16 cellular contexts compared by ENCODE assay signal in genomic region chr1:56491441-56491840, GRCh38.
DNase-seq lines count a peak whose midpoint lies in the region; ATAC-seq and TF ChIP-seq lines count a peak whose summit lies in the region.
"Had no signal": no experiment of that assay in that cellular context is flagged by ENCODE, and none has a peak within 500 bp of the region (broad histone marks: within the 10 kb centered on the region; RNA-seq: fewer than 3 reads in every experiment).

No MANE protein-coding gene starts in this region.

- H3K36me3 Mint-ChIP-seq in osteocyte (ENCODE audit: unreplicated experiment): peaks cover 47% of the 10 kb centered on the region
- H3K36me3 Mint-ChIP-seq in CD4-positive, alpha-beta memory T cell: no peaks in the 10 kb centered on the region
- H3K36me3 Mint-ChIP-seq: activated naive CD4-positive, alpha-beta T cell treated with anti-CD3 and anti-CD28 coated beads, Interleukin-2, amount 50 U/mL, for 24 hours had no signal

- no peak overlapping the region for H3K27ac ChIP-seq in RWPE1
- no peak overlapping the region for H3K27ac ChIP-seq in CD4-positive, alpha-beta memory T cell (ENCODE audit: low read depth, low read length)
- H3K27ac ChIP-seq: BLaER1 had no signal

- CTCF ChIA-PET in BJ (lab: Yijun Ruan, JAX): interaction anchor here (1.3 kb wide), 2 partner anchors 43 to 1116 kb away, joined by 3 read pairs; no protein-coding TSS in a partner anchor
- CTCF ChIA-PET in RWPE1 (lab: Yijun Ruan, JAX): interaction anchor here (0.7 kb wide), 1 partner anchor 45 kb away, joined by 4 read pairs; no protein-coding TSS in a partner anchor
- CTCF ChIA-PET in CD4-positive, alpha-beta memory T cell (lab: Charles Lee; ENCODE audit: partially characterized antibody): no interaction called here

- no peaks in the 10 kb centered on the region for H3K27me3 ChIP-seq in BJ (ENCODE audit: control insufficient read depth, insufficient read depth, low read length)
- H3K27me3 ChIP-seq in CD4-positive, alpha-beta memory T cell (ENCODE audit: insufficient read depth, low read length): no peaks in the 10 kb centered on the region
- H3K27me3 ChIP-seq: BLaER1 had no signal

- peak; percentile 21 for DNase-seq in BJ (ENCODE audit: low read depth)
- peak; percentile 43 for DNase-seq in RWPE1 (ENCODE audit: low spot score)
- DNase-seq in fibroblast of the aortic adventitia (ENCODE audit: low read depth): peak; percentile 57
- no peak for DNase-seq in osteocyte (ENCODE audit: extremely low spot score, unreplicated experiment)
- DNase-seq in DMS114 treated with DMSO at 0.1 percent for 48 hours (lab: John Stamatoyannopoulos, UW; ENCODE audit: unreplicated experiment): no peak
- no peak for DNase-seq in CD4-positive, alpha-beta memory T cell
- DNase-seq in activated CD4-positive, alpha-beta T cell treated with anti-CD3 and anti-CD28 coated beads for 4 hours: no peak
- DNase-seq: cortex of kidney, GF-D8, NCI-H1694, NCI-H526 treated with DMSO at 0.1 percent for 48 hours, nucleus accumbens, SIG-M5 had no signal

- TF ChIP-seq CTCF in BJ (IDR thresholded peaks at IDR 0.05; ENCODE audit: insufficient read depth, low read depth, low read length) (no peak), RWPE1 (conservative IDR thresholded peaks at IDR 0.05; ENCODE audit: low read depth) (no peak), fibroblast of the aortic adventitia (IDR thresholded peaks at IDR 0.05; ENCODE audit: insufficient read depth, low read length) (no peak), osteocyte (IDR thresholded peaks at IDR 0.05) (no peak)

- peaks cover 30% of the 10 kb centered on the region for H3K4me1 Mint-ChIP-seq in osteocyte (ENCODE audit: unreplicated experiment)
- no peaks in the 10 kb centered on the region for H3K4me1 Mint-ChIP-seq in CD4-positive, alpha-beta memory T cell
- H3K4me1 Mint-ChIP-seq: activated naive CD4-positive, alpha-beta T cell treated with anti-CD3 and anti-CD28 coated beads, Interleukin-2, amount 50 U/mL, for 24 hours had no signal

- H3K4me3 Mint-ChIP-seq in osteocyte (ENCODE audit: unreplicated experiment): no peak overlapping the region
- H3K4me3 Mint-ChIP-seq in CD4-positive, alpha-beta memory T cell: no peak overlapping the region
- H3K4me3 Mint-ChIP-seq: activated naive CD4-positive, alpha-beta T cell treated with anti-CD3 and anti-CD28 coated beads, Interleukin-2, amount 50 U/mL, for 24 hours had no signal

- H3K4me3 ChIP-seq in BJ (ENCODE audit: low read depth, low read length): no peak overlapping the region
- H3K4me3 ChIP-seq in fibroblast of the aortic adventitia (ENCODE audit: low read depth, low read length): no peak overlapping the region
- H3K4me3 ChIP-seq in CD4-positive, alpha-beta memory T cell (ENCODE audit: low read length in 2 of 2): no peak overlapping the region
- H3K4me3 ChIP-seq: BLaER1 had no signal

- H3K36me3 ChIP-seq in BJ (ENCODE audit: control insufficient read depth, insufficient read depth, low read length): peaks cover 5% of the 10 kb centered on the region
- H3K36me3 ChIP-seq in CD4-positive, alpha-beta memory T cell (ENCODE audit: insufficient read depth, low read length): no peaks in the 10 kb centered on the region

- POLR2A ChIA-PET in BJ (lab: Charles Lee): no interaction called here
- POLR2A ChIA-PET in RWPE1 (lab: Yijun Ruan, JAX; ENCODE audit: low non-redundant PET): no interaction called here
- POLR2A ChIA-PET in CD4-positive, alpha-beta memory T cell (lab: Charles Lee; ENCODE audit: partially characterized antibody): no interaction called here

- no peak for ATAC-seq in HG02852 (IDR thresholded peaks at IDR 0.05; ENCODE audit: unreplicated experiment)

- H3K9me3 Mint-ChIP-seq in osteocyte (ENCODE audit: unreplicated experiment): no peaks in the 10 kb centered on the region
- H3K9me3 Mint-ChIP-seq in CD4-positive, alpha-beta memory T cell: peaks cover 0 to 9% (median under 1%) of the 10 kb centered on the region in 8 donors
- H3K9me3 Mint-ChIP-seq: activated naive CD4-positive, alpha-beta T cell treated with anti-CD3 and anti-CD28 coated beads, Interleukin-2, amount 50 U/mL, for 24 hours had no signal

- intact Hi-C loops in CD4-positive, alpha-beta memory T cell (cut with micrococcal nuclease): no loop called here

- no peaks in the 10 kb centered on the region for H3K27me3 Mint-ChIP-seq in osteocyte (ENCODE audit: unreplicated experiment)
- H3K27me3 Mint-ChIP-seq in CD4-positive, alpha-beta memory T cell: peaks cover 0 to 4% of the 10 kb centered on the region in 2 donors
- H3K27me3 Mint-ChIP-seq: activated naive CD4-positive, alpha-beta T cell treated with anti-CD3 and anti-CD28 coated beads, Interleukin-2, amount 50 U/mL, for 24 hours had no signal

- no peaks in the 10 kb centered on the region for H3K4me1 ChIP-seq in CD4-positive, alpha-beta memory T cell (ENCODE audit: insufficient read depth, low read length)
- H3K4me1 ChIP-seq: BLaER1 had no signal

- H3K9me3 ChIP-seq in CD4-positive, alpha-beta memory T cell (ENCODE audit: control insufficient read depth in 1 of 2, low read length in 2 of 2): no peaks in the 10 kb centered on the region

- peak overlapping the region; percentile 0 for H3K27ac Mint-ChIP-seq in osteocyte (ENCODE audit: unreplicated experiment)
- H3K27ac Mint-ChIP-seq in CD4-positive, alpha-beta memory T cell: no peak overlapping the region
- H3K27ac Mint-ChIP-seq: activated naive CD4-positive, alpha-beta T cell treated with anti-CD3 and anti-CD28 coated beads, Interleukin-2, amount 50 U/mL, for 24 hours had no signal

Comparison
In these comparisons a context has a peak if more than half of its experiments do, and no peak if none do; other contexts are left out.
1. DNase-seq: peak in BJ (single experiment), RWPE1 (single experiment) and fibroblast of the aortic adventitia (single experiment); none in osteocyte (single experiment), DMS114 treated with DMSO at 0.1 percent for 48 hours (single experiment), CD4-positive, alpha-beta memory T cell (0 of 5) and activated CD4-positive, alpha-beta T cell treated with anti-CD3 and anti-CD28 coated beads for 4 hours (0 of 2).